Comparison of ENCODE assay signal across 11 cellular contexts in the genomic region with DNA sequence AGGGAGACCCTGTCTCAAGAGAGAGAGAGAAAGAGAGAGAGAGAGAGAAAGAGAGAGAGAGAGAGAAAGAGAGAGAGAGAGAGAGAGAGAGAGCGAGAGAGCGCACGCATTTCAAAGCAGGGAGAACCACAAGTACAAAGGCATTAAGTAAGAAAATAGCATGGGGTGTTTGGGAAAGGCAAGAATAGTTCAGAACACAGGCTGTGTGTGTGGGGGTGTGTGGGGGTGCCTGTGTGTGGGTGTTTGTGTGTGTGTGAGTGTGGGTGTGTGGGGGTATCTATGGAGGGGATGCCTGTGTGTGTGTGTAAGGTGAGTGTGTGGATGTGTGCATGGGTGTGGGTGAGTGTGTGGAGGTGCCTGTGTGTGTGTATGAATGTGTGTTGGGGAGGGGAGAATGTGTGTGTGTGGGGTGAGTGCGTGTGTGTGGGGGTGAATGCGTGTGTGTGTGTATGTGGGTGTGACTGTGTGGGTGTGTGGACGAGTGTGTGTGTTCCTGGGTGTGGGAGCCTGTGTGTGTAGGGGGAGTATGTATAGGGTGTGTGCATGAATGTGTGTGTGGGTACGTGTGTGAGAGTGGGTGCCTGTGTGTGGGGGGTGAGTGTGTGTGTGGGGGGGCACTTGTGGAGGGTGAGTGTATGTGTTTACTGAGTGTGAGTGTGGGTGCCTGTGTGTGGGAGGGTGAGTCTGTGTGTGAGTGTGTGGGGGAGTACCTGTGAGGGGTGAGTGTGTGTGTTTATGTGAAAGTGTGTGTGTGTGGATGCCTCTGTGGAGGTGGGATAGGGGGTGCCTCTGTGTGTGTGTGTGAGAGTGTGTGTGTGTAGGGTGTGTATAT. TPM values are rescaled to one million over a fixed set of nuclear protein-coding genes. Genes with fewer than 3 reads are reported as not detected.
DNase-seq lines count a peak whose midpoint lies in the region; ATAC-seq, FAIRE-seq and TF ChIP-seq lines count a peak whose summit lies in the region.
"Had no signal": no experiment of that assay in that cellular context is flagged by ENCODE, and none has a peak within 500 bp of the region (broad histone marks: within the 10 kb centered on the region; RNA-seq: fewer than 3 reads in every experiment).

No MANE protein-coding gene starts in this region.

- no peak overlapping the region for H3K9ac ChIP-seq in HepG2 (ENCODE audit: insufficient read depth, low read depth, low read length)

- H3K36me3 Mint-ChIP-seq in activated CD8-positive, alpha-beta T cell treated with anti-CD3 and anti-CD28 coated beads for 36 hours (ENCODE audit: low read depth), result peaks cover 59% of the 10 kb centered on the region
- no peaks in the 10 kb centered on the region for H3K36me3 Mint-ChIP-seq in type B pancreatic cell

- ATAC-seq in HepG2, result no peak
- no peak for ATAC-seq in right lobe of liver
- peak; percentile 21 for ATAC-seq in activated CD8-positive, alpha-beta T cell treated with anti-CD3 and anti-CD28 coated beads for 36 hours
- ATAC-seq in lower lobe of right lung, result no peak

- peaks cover 21% of the 10 kb centered on the region for H3K4me1 ChIP-seq in HepG2 (ENCODE audit: insufficient read depth, low read length)
- no peaks in the 10 kb centered on the region for H3K4me1 ChIP-seq in right lobe of liver
- H3K4me1 ChIP-seq in hepatocyte (ENCODE audit: insufficient read depth), result peaks cover 8% of the 10 kb centered on the region
- H3K4me1 ChIP-seq in lower lobe of right lung, result no peaks in the 10 kb centered on the region

- H3K4me1 Mint-ChIP-seq in activated CD8-positive, alpha-beta T cell treated with anti-CD3 and anti-CD28 coated beads for 36 hours (ENCODE audit: low read depth), result peaks cover 56% of the 10 kb centered on the region
- H3K4me1 Mint-ChIP-seq in type B pancreatic cell (ENCODE audit: unreplicated experiment), result peaks cover 19% of the 10 kb centered on the region

- H3K27ac Mint-ChIP-seq in activated CD8-positive, alpha-beta T cell treated with anti-CD3 and anti-CD28 coated beads for 36 hours, result peak overlapping the region; percentile 89
- H3K27ac Mint-ChIP-seq in type B pancreatic cell, result peak overlapping the region; percentile 55

- CTCF ChIA-PET in HepG2 (lab: Yijun Ruan, JAX; ENCODE audit: low intra/inter-chr PET ratio, low total read pairs), result no interaction called here
- CTCF ChIA-PET in activated CD8-positive, alpha-beta T cell treated with anti-CD3 and anti-CD28 coated beads for 36 hours (lab: Charles Lee), result interaction anchor here (0.9 to 1.9 kb wide), 2 partner anchors 24 kb away, joined by 3 to 6 read pairs; no protein-coding TSS in a partner anchor

- TF ChIP-seq POLR2A in HepG2 (IDR thresholded peaks at IDR 0.05; ENCODE audit: insufficient read depth in 1 of 2, low read depth in 2 of 2, low read length in 2 of 2), result no peak
- no peak for TF ChIP-seq POLR2A in right lobe of liver (IDR thresholded peaks at IDR 0.05)

- no peak for TF ChIP-seq CTCF in HepG2 (CRISPR knock-in tag; IDR thresholded peaks at IDR 0.05)
- TF ChIP-seq CTCF in right lobe of liver (IDR thresholded peaks at IDR 0.05), result no peak
- no peak for TF ChIP-seq CTCF in activated CD8-positive, alpha-beta T cell treated with anti-CD3 and anti-CD28 coated beads for 36 hours (IDR thresholded peaks at IDR 0.05)
- TF ChIP-seq CTCF in hepatocyte (IDR thresholded peaks at IDR 0.05; ENCODE audit: poor library complexity), result no peak
- TF ChIP-seq CTCF in type B pancreatic cell (conservative IDR thresholded peaks at IDR 0.05), result no peak
- TF ChIP-seq CTCF in lower lobe of right lung (IDR thresholded peaks at IDR 0.05), result no peak

- H3K9me2 ChIP-seq in hepatocyte (replicated peaks; ENCODE audit: insufficient read depth), result no peaks in the 10 kb centered on the region

- intact Hi-C loops in HepG2 (cut with micrococcal nuclease; ENCODE audit: unreplicated experiment) (no loop called here), right lobe of liver (cut with DNase I) (no loop called here), lower lobe of right lung (cut with DNase I) (no loop called here)
- intact Hi-C loops in activated CD8-positive, alpha-beta T cell treated with anti-CD3 and anti-CD28 coated beads for 36 hours (cut with micrococcal nuclease), result no loop called here

- H3K4me2 ChIP-seq in HepG2 (ENCODE audit: low read depth, low read length), result 0 out of 2 replicates have a peak overlapping the region, but pooled peaks have one; percentile 57
- H3K4me2 ChIP-seq in hepatocyte, result peak overlapping the region; percentile 58

- H3K79me2 ChIP-seq in HepG2 (ENCODE audit: insufficient read depth, low read length) (no peaks in the 10 kb centered on the region), hepatocyte (no peaks in the 10 kb centered on the region)

- H3K36me3 ChIP-seq in HepG2 (replicated peaks in 1 of 2; ENCODE audit: control insufficient read depth in 1 of 2, insufficient read depth in 2 of 2, low read length in 2 of 2), result no peaks in the 10 kb centered on the region
- H3K36me3 ChIP-seq in right lobe of liver, result no peaks in the 10 kb centered on the region
- no peaks in the 10 kb centered on the region for H3K36me3 ChIP-seq in hepatocyte (replicated peaks; ENCODE audit: insufficient read depth, low read depth)
- no peaks in the 10 kb centered on the region for H3K36me3 ChIP-seq in lower lobe of right lung
- H3K36me3 ChIP-seq: heart right ventricle, transverse colon had no signal

- TF ChIP-seq EP300 in HepG2 (IDR thresholded peaks at IDR 0.05; ENCODE audit: low read depth in 2 of 2, low read length in 2 of 2) (no peak), HepG2 (CRISPR knock-in tag; IDR thresholded peaks at IDR 0.05; ENCODE audit: borderline replicate concordance) (no peak)

- no peaks in the 10 kb centered on the region for H3K27me3 Mint-ChIP-seq in activated CD8-positive, alpha-beta T cell treated with anti-CD3 and anti-CD28 coated beads for 36 hours
- peaks cover 13% of the 10 kb centered on the region for H3K27me3 Mint-ChIP-seq in type B pancreatic cell

- WGBS in HepG2 (ENCODE audit: low lambda C conversion rate), result 38% methylated on average over 7 of the region's 7 CpGs
- WGBS in right lobe of liver (ENCODE audit: insufficient coverage, low coverage, low lambda C conversion rate, missing lambda C conversion rate), result 81% methylated on average over 7 of the region's 7 CpGs
- 84% methylated on average over 4 of the region's 7 CpGs for WGBS in hepatocyte (ENCODE audit: low lambda C conversion rate, missing lambda C conversion rate)

- BruUV-seq in HepG2 (replicated peaks; lab: Mats Ljungman, UMichigan), result no TSS peak

- H4K20me1 ChIP-seq in HepG2 (ENCODE audit: insufficient read depth, low read length) (no peaks in the 10 kb centered on the region), hepatocyte (ENCODE audit: insufficient read depth, poor library complexity, severe bottlenecking) (no peaks in the 10 kb centered on the region)

- no peak overlapping the region for H3K27ac ChIP-seq in HepG2 (ENCODE audit: extremely low read length, insufficient read depth, low read length)
- H3K27ac ChIP-seq in right lobe of liver, result no peak overlapping the region
- no peak overlapping the region for H3K27ac ChIP-seq in hepatocyte
- H3K27ac ChIP-seq in lower lobe of right lung, result no peak overlapping the region
- H3K27ac ChIP-seq: transverse colon had no signal

- H3K9me3 ChIP-seq in HepG2 (ENCODE audit: low read length), result no peaks in the 10 kb centered on the region
- no peaks in the 10 kb centered on the region for H3K9me3 ChIP-seq in right lobe of liver
- H3K9me3 ChIP-seq in hepatocyte (ENCODE audit: low read depth), result no peaks in the 10 kb centered on the region
- no peaks in the 10 kb centered on the region for H3K9me3 ChIP-seq in lower lobe of right lung
- H3K9me3 ChIP-seq: heart right ventricle, transverse colon had no signal

- H3K27me3 ChIP-seq in HepG2 (ENCODE audit: control insufficient read depth in 1 of 2, insufficient read depth in 2 of 2, low read length in 2 of 2) (peaks cover 0 to 10% of the 10 kb centered on the region in 2 experiments; a peak in 1 of 5 replicates), right lobe of liver (no peaks in the 10 kb centered on the region), hepatocyte (no peaks in the 10 kb centered on the region), lower lobe of right lung (ENCODE audit: low read depth) (peaks cover 19% of the 10 kb centered on the region)

- no peak for TF ChIP-seq RAD21 in HepG2 (CRISPR knock-in tag; IDR thresholded peaks at IDR 0.05)

- no peak for FAIRE-seq in HepG2 (lab: Jason Lieb, UNC)

- no peaks in the 10 kb centered on the region for H3K9me3 Mint-ChIP-seq in activated CD8-positive, alpha-beta T cell treated with anti-CD3 and anti-CD28 coated beads for 36 hours
- H3K9me3 Mint-ChIP-seq in type B pancreatic cell, result no peaks in the 10 kb centered on the region

- H3K4me3 ChIP-seq in HepG2 (replicated peaks in 1 of 3; ENCODE audit: insufficient read depth in 1 of 3, low read depth in 2 of 3, low read length in 3 of 3) (no peak overlapping the region), right lobe of liver (no peak overlapping the region), hepatocyte (no peak overlapping the region), lower lobe of right lung (no peak overlapping the region)
- H3K4me3 ChIP-seq: heart right ventricle, transverse colon had no signal

- POLR2A ChIA-PET in HepG2 (lab: Yijun Ruan, JAX), result no interaction called here
- POLR2A ChIA-PET in activated CD8-positive, alpha-beta T cell treated with anti-CD3 and anti-CD28 coated beads for 36 hours (lab: Charles Lee), result interaction anchor here (1.0 to 9.1 kb wide), 9 partner anchors 10 to 63 kb away, joined by 4 to 93 read pairs (median 8); partner anchors contain the start of genes LCK and MARCKSL1

- DNase-seq in HepG2 (ENCODE audit: low spot score) (no peak), right lobe of liver (no peak), hepatocyte (ENCODE audit: low spot score) (no peak), type B pancreatic cell (ENCODE audit: extremely low spot score, unreplicated experiment) (no peak), iPS-NIHi7 (ENCODE audit: extremely low spot score) (no peak), lower lobe of right lung (no peak), AG08396 (ENCODE audit: low spot score) (no peak)
- peak; percentile 55 for DNase-seq in activated CD8-positive, alpha-beta T cell treated with anti-CD3 and anti-CD28 coated beads for 36 hours
- DNase-seq: heart right ventricle, SIG-M5, transverse colon had no signal

- peak overlapping the region; percentile 68 for H3K4me3 Mint-ChIP-seq in activated CD8-positive, alpha-beta T cell treated with anti-CD3 and anti-CD28 coated beads for 36 hours
- H3K4me3 Mint-ChIP-seq in type B pancreatic cell, result no peak overlapping the region

- in situ Hi-C loops in HepG2 (cut with HindIII; ENCODE audit: extremely low pct_ligation_motif_present, low pct_unique_long_range_greater_than_20kb), result no loop called here

- no peak overlapping the region for H2AFZ ChIP-seq in HepG2 (ENCODE audit: low read length)
- H2AFZ ChIP-seq in hepatocyte, result no peak overlapping the region

RNA-seq across cellular contexts. Expression of gene HDAC1, which starts 19.1 kb away (rescaled TPM):
- total RNA-seq in HepG2 (2016; rRNA removed; fragmentation: Illumina TruSeq; extraction: Trizol) (93.5 and 109 TPM in 2 replicates), right lobe of liver (10 to 100 TPM; 24.0 to 40.6 (median 32.4) TPM), hepatocyte (94.6 and 95.8 TPM in 2 replicates), type B pancreatic cell (ENCODE audit: low replicate concordance) (108 and 114 TPM in 2 replicates), lower lobe of right lung (68.9 TPM)
- total RNA-seq in HepG2 (2016; cell fraction: cytosol; rRNA removed; fragmentation: Illumina TruSeq; extraction: Trizol; ENCODE audit: low read depth), result 18.6 and 19.6 TPM in 2 replicates
- total RNA-seq in HepG2 (2016; cell fraction: insoluble cytoplasmic fraction; rRNA removed; fragmentation: Illumina TruSeq; extraction: Trizol), result 97.8 and 111 TPM in 2 replicates
- total RNA-seq in HepG2 (2016; cell fraction: membrane; rRNA removed; fragmentation: Illumina TruSeq; extraction: Trizol), result 26.5 and 28.5 TPM in 2 replicates
- total RNA-seq in HepG2 (2016; cell fraction: nucleus; rRNA removed; fragmentation: Illumina TruSeq; extraction: Trizol), result 69.7 and 73.3 TPM in 2 replicates
- polyA plus RNA-seq in HepG2 (2011; rRNA removed) (189 and 190 TPM in 2 replicates), hepatocyte (108 and 117 TPM in 2 replicates)
- 126 and 169 TPM in 2 replicates for polyA plus RNA-seq in HepG2 (2011; cell fraction: cytosol; rRNA removed)
- 278 and 321 TPM in 2 replicates for polyA plus RNA-seq in HepG2 (2011; cell fraction: nucleus; rRNA removed)
- 146 and 207 TPM in 2 replicates for polyA plus RNA-seq in HepG2 (2012)
- 9.8 and 9.9 TPM in 2 replicates for polyA plus RNA-seq in HepG2 (2016; cell fraction: cytosol; fragmentation: Illumina TruSeq; extraction: Trizol; ENCODE audit: low read depth)
- polyA plus RNA-seq in HepG2 (2016; cell fraction: insoluble cytoplasmic fraction; fragmentation: Illumina TruSeq; extraction: Trizol; ENCODE audit: low read depth), result 105 and 112 TPM in 2 replicates
- 15.6 and 18.2 TPM in 2 replicates for polyA plus RNA-seq in HepG2 (2016; cell fraction: membrane; fragmentation: Illumina TruSeq; extraction: Trizol; ENCODE audit: low read depth)
- polyA plus RNA-seq in HepG2 (2016; cell fraction: nucleus; fragmentation: Illumina TruSeq; extraction: Trizol; ENCODE audit: insufficient read depth, low read depth), result 128 and 133 TPM in 2 replicates
- polyA minus RNA-seq in HepG2 (2011; rRNA and poly(A)+ RNA removed; ENCODE audit: low replicate concordance), result 165 and 166 TPM in 2 replicates
- polyA minus RNA-seq in HepG2 (2011; cell fraction: cytosol; rRNA and poly(A)+ RNA removed), result 54.2 and 56.9 TPM in 2 replicates
- polyA minus RNA-seq in HepG2 (2011; cell fraction: nucleus; rRNA and poly(A)+ RNA removed), result 145 and 189 TPM in 2 replicates
- 100 to 1,000 TPM; 126 to 127 TPM for total RNA-seq in activated CD8-positive, alpha-beta T cell treated with anti-CD3 and anti-CD28 coated beads for 36 hours

RNA-seq across cellular contexts. Expression of gene LCK, which starts 21.7 kb away (rescaled TPM):
- 0.83 and 0.93 TPM in 2 replicates for total RNA-seq in HepG2 (2016; rRNA removed; fragmentation: Illumina TruSeq; extraction: Trizol)
- total RNA-seq in HepG2 (2016; cell fraction: cytosol; rRNA removed; fragmentation: Illumina TruSeq; extraction: Trizol; ENCODE audit: low read depth), result 0.30 TPM in 1 of 2 replicates, not detected in the other
- 0.54 and 0.61 TPM in 2 replicates for total RNA-seq in HepG2 (2016; cell fraction: insoluble cytoplasmic fraction; rRNA removed; fragmentation: Illumina TruSeq; extraction: Trizol)
- total RNA-seq in HepG2 (2016; cell fraction: membrane; rRNA removed; fragmentation: Illumina TruSeq; extraction: Trizol), result 0.31 and 0.40 TPM in 2 replicates
- total RNA-seq in HepG2 (2016; cell fraction: nucleus; rRNA removed; fragmentation: Illumina TruSeq; extraction: Trizol), result 0.40 and 1.3 TPM in 2 replicates
- polyA plus RNA-seq in HepG2 (2011; rRNA removed), result 1.8 and 3.1 TPM in 2 replicates
- 1.6 and 2.2 TPM in 2 replicates for polyA plus RNA-seq in HepG2 (2011; cell fraction: cytosol; rRNA removed)
- 5.1 and 6.4 TPM in 2 replicates for polyA plus RNA-seq in HepG2 (2011; cell fraction: nucleus; rRNA removed)
- polyA plus RNA-seq in HepG2 (2012), result 1.2 and 1.3 TPM in 2 replicates
- 0.06 and 0.08 TPM in 2 replicates for polyA plus RNA-seq in HepG2 (2016; cell fraction: cytosol; fragmentation: Illumina TruSeq; extraction: Trizol; ENCODE audit: low read depth)
- 0.60 and 0.75 TPM in 2 replicates for polyA plus RNA-seq in HepG2 (2016; cell fraction: insoluble cytoplasmic fraction; fragmentation: Illumina TruSeq; extraction: Trizol; ENCODE audit: low read depth)
- 0.17 and 0.27 TPM in 2 replicates for polyA plus RNA-seq in HepG2 (2016; cell fraction: membrane; fragmentation: Illumina TruSeq; extraction: Trizol; ENCODE audit: low read depth)
- 0.71 and 1.1 TPM in 2 replicates for polyA plus RNA-seq in HepG2 (2016; cell fraction: nucleus; fragmentation: Illumina TruSeq; extraction: Trizol; ENCODE audit: insufficient read depth, low read depth)
- 0.42 and 2.6 TPM in 2 replicates for polyA minus RNA-seq in HepG2 (2011; rRNA and poly(A)+ RNA removed; ENCODE audit: low replicate concordance)
- polyA minus RNA-seq in HepG2 (2011; cell fraction: cytosol; rRNA and poly(A)+ RNA removed), result 1.2 and 1.3 TPM in 2 replicates
- polyA minus RNA-seq in HepG2 (2011; cell fraction: nucleus; rRNA and poly(A)+ RNA removed), result 0.75 and 2.3 TPM in 2 replicates
- 1 to 10 TPM in 4 of 6 experiments, under 1 TPM in 2; 0.73 to 1.7 (median 1.1) TPM for total RNA-seq in right lobe of liver
- 100 to 1,000 TPM; 289 to 292 TPM for total RNA-seq in activated CD8-positive, alpha-beta T cell treated with anti-CD3 and anti-CD28 coated beads for 36 hours
- 0.40 and 0.68 TPM in 2 replicates for total RNA-seq in hepatocyte
- 0.79 and 0.94 TPM in 2 replicates for polyA plus RNA-seq in hepatocyte
- total RNA-seq in type B pancreatic cell (ENCODE audit: low replicate concordance), result not detected in 2 replicates
- total RNA-seq in lower lobe of right lung, result 7.5 TPM

RNA-seq across cellular contexts. Expression of gene FAM167B, which starts 25.8 kb away (rescaled TPM):
- total RNA-seq in HepG2 (2016; rRNA removed; fragmentation: Illumina TruSeq; extraction: Trizol) (0.15 and 0.45 TPM in 2 replicates), right lobe of liver (1 to 10 TPM; 1.3 to 9.4 (median 5.2) TPM), hepatocyte (0.16 and 0.53 TPM in 2 replicates), type B pancreatic cell (ENCODE audit: low replicate concordance) (1.4 and 2.1 TPM in 2 replicates), lower lobe of right lung (21.9 TPM)
- 0.30 TPM in 1 of 2 replicates, not detected in the other for total RNA-seq in HepG2 (2016; cell fraction: cytosol; rRNA removed; fragmentation: Illumina TruSeq; extraction: Trizol; ENCODE audit: low read depth)
- total RNA-seq in HepG2 (2016; cell fraction: insoluble cytoplasmic fraction; rRNA removed; fragmentation: Illumina TruSeq; extraction: Trizol), result 0.28 TPM in 1 of 2 replicates, not detected in the other
- 0.31 and 0.65 TPM in 2 replicates for total RNA-seq in HepG2 (2016; cell fraction: membrane; rRNA removed; fragmentation: Illumina TruSeq; extraction: Trizol)
- total RNA-seq in HepG2 (2016; cell fraction: nucleus; rRNA removed; fragmentation: Illumina TruSeq; extraction: Trizol), result 0.41 TPM in 1 of 2 replicates, not detected in the other
- polyA plus RNA-seq in HepG2 (2011; rRNA removed) (0.70 and 1.1 TPM in 2 replicates), hepatocyte (0.75 TPM in 1 of 2 replicates, not detected in the other)
- 0.67 and 1.1 TPM in 2 replicates for polyA plus RNA-seq in HepG2 (2011; cell fraction: cytosol; rRNA removed)
- polyA plus RNA-seq in HepG2 (2011; cell fraction: nucleus; rRNA removed), result 0.51 and 0.55 TPM in 2 replicates
- polyA plus RNA-seq in HepG2 (2012), result 0.94 and 1.4 TPM in 2 replicates
- 0.37 and 0.38 TPM in 2 replicates for polyA plus RNA-seq in HepG2 (2016; cell fraction: cytosol; fragmentation: Illumina TruSeq; extraction: Trizol; ENCODE audit: low read depth)
- polyA plus RNA-seq in HepG2 (2016; cell fraction: insoluble cytoplasmic fraction; fragmentation: Illumina TruSeq; extraction: Trizol; ENCODE audit: low read depth), result 0.44 and 0.56 TPM in 2 replicates
- polyA plus RNA-seq in HepG2 (2016; cell fraction: membrane; fragmentation: Illumina TruSeq; extraction: Trizol; ENCODE audit: low read depth), result 0.42 and 0.56 TPM in 2 replicates
- polyA plus RNA-seq in HepG2 (2016; cell fraction: nucleus; fragmentation: Illumina TruSeq; extraction: Trizol; ENCODE audit: insufficient read depth, low read depth), result 0.89 TPM in 1 of 2 replicates, not detected in the other
- polyA minus RNA-seq in HepG2 (2011; rRNA and poly(A)+ RNA removed; ENCODE audit: low replicate concordance), result 0.44 and 1.3 TPM in 2 replicates
- polyA minus RNA-seq in HepG2 (2011; cell fraction: cytosol; rRNA and poly(A)+ RNA removed), result 0.70 TPM in 1 of 2 replicates, not detected in the other
- polyA minus RNA-seq in HepG2 (2011; cell fraction: nucleus; rRNA and poly(A)+ RNA removed), result not detected in 2 replicates
- total RNA-seq in activated CD8-positive, alpha-beta T cell treated with anti-CD3 and anti-CD28 coated beads for 36 hours, result under 1 TPM; 0.38 to 0.89 TPM

RNA-seq across cellular contexts. Expression of gene EIF3I, which starts 50.6 kb away (rescaled TPM):
- total RNA-seq in HepG2 (2016; rRNA removed; fragmentation: Illumina TruSeq; extraction: Trizol), result 223 and 286 TPM in 2 replicates
- total RNA-seq in HepG2 (2016; cell fraction: cytosol; rRNA removed; fragmentation: Illumina TruSeq; extraction: Trizol; ENCODE audit: low read depth), result 67.0 and 70.3 TPM in 2 replicates
- 235 and 275 TPM in 2 replicates for total RNA-seq in HepG2 (2016; cell fraction: insoluble cytoplasmic fraction; rRNA removed; fragmentation: Illumina TruSeq; extraction: Trizol)
- total RNA-seq in HepG2 (2016; cell fraction: membrane; rRNA removed; fragmentation: Illumina TruSeq; extraction: Trizol), result 130 and 131 TPM in 2 replicates
- total RNA-seq in HepG2 (2016; cell fraction: nucleus; rRNA removed; fragmentation: Illumina TruSeq; extraction: Trizol), result 55.1 and 64.8 TPM in 2 replicates
- polyA plus RNA-seq in HepG2 (2011; rRNA removed), result 210 and 218 TPM in 2 replicates
- 334 and 368 TPM in 2 replicates for polyA plus RNA-seq in HepG2 (2011; cell fraction: cytosol; rRNA removed)
- polyA plus RNA-seq in HepG2 (2011; cell fraction: nucleus; rRNA removed), result 51.9 and 67.9 TPM in 2 replicates
- 173 and 177 TPM in 2 replicates for polyA plus RNA-seq in HepG2 (2012)
- 77.8 and 80.3 TPM in 2 replicates for polyA plus RNA-seq in HepG2 (2016; cell fraction: cytosol; fragmentation: Illumina TruSeq; extraction: Trizol; ENCODE audit: low read depth)
- polyA plus RNA-seq in HepG2 (2016; cell fraction: insoluble cytoplasmic fraction; fragmentation: Illumina TruSeq; extraction: Trizol; ENCODE audit: low read depth), result 282 and 311 TPM in 2 replicates
- polyA plus RNA-seq in HepG2 (2016; cell fraction: membrane; fragmentation: Illumina TruSeq; extraction: Trizol; ENCODE audit: low read depth), result 120 and 124 TPM in 2 replicates
- polyA plus RNA-seq in HepG2 (2016; cell fraction: nucleus; fragmentation: Illumina TruSeq; extraction: Trizol; ENCODE audit: insufficient read depth, low read depth), result 90.6 and 90.7 TPM in 2 replicates
- 326 and 552 TPM in 2 replicates for polyA minus RNA-seq in HepG2 (2011; rRNA and poly(A)+ RNA removed; ENCODE audit: low replicate concordance)
- 107 and 121 TPM in 2 replicates for polyA minus RNA-seq in HepG2 (2011; cell fraction: cytosol; rRNA and poly(A)+ RNA removed)
- 37.5 and 37.7 TPM in 2 replicates for polyA minus RNA-seq in HepG2 (2011; cell fraction: nucleus; rRNA and poly(A)+ RNA removed)
- total RNA-seq in right lobe of liver, result 100 to 1,000 TPM in 2 of 6 experiments, 10 to 100 TPM in 4; 67.5 to 130 (median 71.9) TPM
- total RNA-seq in activated CD8-positive, alpha-beta T cell treated with anti-CD3 and anti-CD28 coated beads for 36 hours, result 100 to 1,000 TPM; 328 to 335 TPM
- total RNA-seq in hepatocyte, result 207 and 227 TPM in 2 replicates
- polyA plus RNA-seq in hepatocyte, result 177 and 183 TPM in 2 replicates
- 162 and 179 TPM in 2 replicates for total RNA-seq in type B pancreatic cell (ENCODE audit: low replicate concordance)
- total RNA-seq in lower lobe of right lung, result 99.4 TPM

RNA-seq across cellular contexts. Expression of gene TMEM234, which starts 50.6 kb away (rescaled TPM):
- total RNA-seq in HepG2 (2016; rRNA removed; fragmentation: Illumina TruSeq; extraction: Trizol) (4.2 and 9.0 TPM in 2 replicates), right lobe of liver (1 to 10 TPM; 3.4 to 7.2 (median 5.9) TPM), hepatocyte (11.9 and 14.8 TPM in 2 replicates), type B pancreatic cell (ENCODE audit: low replicate concordance) (33.9 and 35.4 TPM in 2 replicates), lower lobe of right lung (24.5 TPM)
- 5.8 and 6.9 TPM in 2 replicates for total RNA-seq in HepG2 (2016; cell fraction: cytosol; rRNA removed; fragmentation: Illumina TruSeq; extraction: Trizol; ENCODE audit: low read depth)
- 3.5 and 8.7 TPM in 2 replicates for total RNA-seq in HepG2 (2016; cell fraction: insoluble cytoplasmic fraction; rRNA removed; fragmentation: Illumina TruSeq; extraction: Trizol)
- total RNA-seq in HepG2 (2016; cell fraction: membrane; rRNA removed; fragmentation: Illumina TruSeq; extraction: Trizol), result 5.1 and 5.2 TPM in 2 replicates
- 11.7 and 11.9 TPM in 2 replicates for total RNA-seq in HepG2 (2016; cell fraction: nucleus; rRNA removed; fragmentation: Illumina TruSeq; extraction: Trizol)
- polyA plus RNA-seq in HepG2 (2011; rRNA removed) (6.1 and 6.8 TPM in 2 replicates), hepatocyte (27.4 and 38.6 TPM in 2 replicates)
- polyA plus RNA-seq in HepG2 (2011; cell fraction: cytosol; rRNA removed), result 3.9 and 4.6 TPM in 2 replicates
- polyA plus RNA-seq in HepG2 (2011; cell fraction: nucleus; rRNA removed), result 23.3 and 24.8 TPM in 2 replicates
- 4.1 and 4.7 TPM in 2 replicates for polyA plus RNA-seq in HepG2 (2012)
- 3.2 TPM in 2 replicates for polyA plus RNA-seq in HepG2 (2016; cell fraction: cytosol; fragmentation: Illumina TruSeq; extraction: Trizol; ENCODE audit: low read depth)
- polyA plus RNA-seq in HepG2 (2016; cell fraction: insoluble cytoplasmic fraction; fragmentation: Illumina TruSeq; extraction: Trizol; ENCODE audit: low read depth), result 3.8 and 4.7 TPM in 2 replicates
- 2.9 and 3.0 TPM in 2 replicates for polyA plus RNA-seq in HepG2 (2016; cell fraction: membrane; fragmentation: Illumina TruSeq; extraction: Trizol; ENCODE audit: low read depth)
- 14.3 and 14.8 TPM in 2 replicates for polyA plus RNA-seq in HepG2 (2016; cell fraction: nucleus; fragmentation: Illumina TruSeq; extraction: Trizol; ENCODE audit: insufficient read depth, low read depth)
- polyA minus RNA-seq in HepG2 (2011; rRNA and poly(A)+ RNA removed; ENCODE audit: low replicate concordance), result 21.3 and 41.3 TPM in 2 replicates
- 1.7 and 3.0 TPM in 2 replicates for polyA minus RNA-seq in HepG2 (2011; cell fraction: cytosol; rRNA and poly(A)+ RNA removed)
- 24.1 and 26.1 TPM in 2 replicates for polyA minus RNA-seq in HepG2 (2011; cell fraction: nucleus; rRNA and poly(A)+ RNA removed)
- total RNA-seq in activated CD8-positive, alpha-beta T cell treated with anti-CD3 and anti-CD28 coated beads for 36 hours, result 1 to 10 TPM; 6.9 to 7.7 TPM

Comparison
In these comparisons a context has a peak if more than half of its experiments do, and no peak if none do; other contexts are left out.
1. RNA of gene LCK, which starts 21.7 kb away (total RNA-seq): 289 to 292 TPM in activated CD8-positive, alpha-beta T cell treated with anti-CD3 and anti-CD28 coated beads for 36 hours; 7.5 TPM in lower lobe of right lung (single experiment), 0.73 to 1.7 TPM in right lobe of liver, 0.30 to 1.3 TPM in HepG2, 0.40 to 0.68 TPM in hepatocyte and not detected in type B pancreatic cell; every median in the first group is over 10 times any median in the second.